8 cellular contexts compared by ENCODE assay signal in the genomic region with DNA sequence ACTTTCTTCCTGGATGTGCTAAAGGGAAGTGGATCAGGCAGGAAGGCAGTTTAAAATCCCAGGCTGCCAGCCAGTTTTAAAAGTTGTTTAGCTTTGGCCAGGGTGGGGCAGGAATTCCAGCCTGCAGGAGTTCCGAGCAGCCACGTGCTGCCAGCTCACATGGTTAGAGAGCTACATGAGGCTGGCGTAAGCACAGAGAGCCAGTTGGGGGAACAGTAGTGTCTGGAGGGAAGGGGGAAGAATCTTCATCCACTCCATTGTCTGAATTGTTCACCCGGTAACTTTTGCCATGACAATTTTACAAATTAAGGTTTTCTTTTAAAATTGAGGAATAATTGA. TPM values are rescaled to one million over a fixed set of nuclear protein-coding genes. Genes with fewer than 3 reads are reported as not detected.
DNase-seq lines count a peak whose midpoint lies in the region; ATAC-seq and FAIRE-seq lines count a peak whose summit lies in the region.

No MANE protein-coding gene starts in this region.

- 4% methylated on average over 3 of the region's 4 CpGs for WGBS in mesenchymal stem cell

- H3K4me2 ChIP-seq in mesenchymal stem cell (ENCODE audit: low read length, poor library complexity, severe bottlenecking), result no peak overlapping the region

- H3K4ac ChIP-seq in mesenchymal stem cell (ENCODE audit: low read depth in 1 of 2, low read length in 2 of 2), result peak overlapping the region; percentile 97 to 98

- no peaks in the 10 kb centered on the region for H3K79me1 ChIP-seq in mesenchymal stem cell (replicated peaks; ENCODE audit: low read length, poor library complexity, severe bottlenecking)

- peak overlapping the region; percentile 86 for H4K8ac ChIP-seq in mesenchymal stem cell (ENCODE audit: low read length)

- no peak for FAIRE-seq in urothelium cell line (lab: Jason Lieb, UNC)

- H3K9me3 ChIP-seq in mesenchymal stem cell (ENCODE audit: control insufficient read depth, low read length), result no peaks in the 10 kb centered on the region

- peak overlapping the region; percentile 87 for H2AK5ac ChIP-seq in mesenchymal stem cell (ENCODE audit: low read length, severe bottlenecking)

- H2AFZ ChIP-seq in mesenchymal stem cell (ENCODE audit: low read depth, low read length), result no peak overlapping the region

- DNase-seq in DMS53 treated with DMSO at 0.1 percent for 48 hours (lab: John Stamatoyannopoulos, UW; ENCODE audit: unreplicated experiment) (peak; percentile 71), NCI-H774 (lab: John Stamatoyannopoulos, UW) (peak; percentile 44), dermis blood vessel endothelial cell (peak; percentile 93), mesenchymal stem cell (peak; percentile 91), urothelium cell line (ENCODE audit: low spot score) (peak; percentile 74), CD1c-positive myeloid dendritic cell (ENCODE audit: extremely low spot score) (no peak)

- H3K23ac ChIP-seq in mesenchymal stem cell (ENCODE audit: low read length in 2 of 2), result peak overlapping the region in 1 of 2 experiments; percentile 40

- H3K27ac ChIP-seq in mesenchymal stem cell (ENCODE audit: low read length, poor library complexity, severe bottlenecking), result peak overlapping the region; percentile 82

- H2BK15ac ChIP-seq in mesenchymal stem cell (ENCODE audit: low read depth, poor library complexity, severe bottlenecking), result no peak overlapping the region

- H3K9ac ChIP-seq in mesenchymal stem cell (ENCODE audit: low read length), result peak overlapping the region; percentile 90

- H2BK120ac ChIP-seq in mesenchymal stem cell (ENCODE audit: low read depth, low read length), result peak overlapping the region; percentile 91

- peak overlapping the region in 1 of 2 experiments; percentile 49 for H3K4me3 ChIP-seq in mesenchymal stem cell (ENCODE audit: insufficient read depth in 1 of 2, low read depth in 1 of 2, low read length in 2 of 2)

- no peak overlapping the region for H2BK5ac ChIP-seq in mesenchymal stem cell (ENCODE audit: low read depth, low read length, poor library complexity, severe bottlenecking)

- peak overlapping the region; percentile 88 to 91 for H3K18ac ChIP-seq in mesenchymal stem cell (ENCODE audit: low read depth in 1 of 2, low read length in 2 of 2)

- H4K91ac ChIP-seq in mesenchymal stem cell (ENCODE audit: low read length), result peak overlapping the region; percentile 99

- no peak overlapping the region for H3K14ac ChIP-seq in mesenchymal stem cell (ENCODE audit: low read length in 2 of 2)

- no peaks in the 10 kb centered on the region for H3K27me3 ChIP-seq in mesenchymal stem cell (ENCODE audit: control insufficient read depth in 1 of 2, insufficient read depth in 1 of 2, low read length in 2 of 2)

- H3K36me3 ChIP-seq in mesenchymal stem cell (ENCODE audit: control insufficient read depth in 1 of 2, insufficient read depth in 2 of 2, low read depth in 1 of 2, low read length in 2 of 2), result peaks cover 26 to 32% of the 10 kb centered on the region in 2 experiments

- ATAC-seq in HG02884 (IDR thresholded peaks at IDR 0.05; ENCODE audit: unreplicated experiment) (no peak), HG02759 (IDR thresholded peaks at IDR 0.05; ENCODE audit: unreplicated experiment) (no peak)

- peak overlapping the region; percentile 67 to 98 for H2BK12ac ChIP-seq in mesenchymal stem cell (ENCODE audit: low read length in 2 of 2)

- H3K4me1 ChIP-seq in mesenchymal stem cell (ENCODE audit: control insufficient read depth, insufficient read depth, low read depth, low read length), result peaks cover 27% of the 10 kb centered on the region

RNA-seq across cellular contexts. Expression of gene CDC25B, which starts 12.0 kb away (rescaled TPM):
- total RNA-seq in dermis blood vessel endothelial cell, result 28.8 and 91.1 TPM in 2 replicates
- 97.9 TPM for polyA plus RNA-seq in mesenchymal stem cell (2013, experiment 1 of 2)
- polyA plus RNA-seq in mesenchymal stem cell (2013, experiment 2 of 2), result 95.2 TPM

RNA-seq across cellular contexts. Expression of gene AP5S1, which starts 12.2 kb away (rescaled TPM):
- 22.3 and 31.6 TPM in 2 replicates for total RNA-seq in dermis blood vessel endothelial cell
- 9.4 TPM for polyA plus RNA-seq in mesenchymal stem cell (2013, experiment 1 of 2)
- polyA plus RNA-seq in mesenchymal stem cell (2013, experiment 2 of 2), result 9.5 TPM

RNA-seq across cellular contexts. Expression of gene CENPB, which starts 21.6 kb away (rescaled TPM):
- total RNA-seq in dermis blood vessel endothelial cell, result 115 and 124 TPM in 2 replicates
- 38.0 TPM for polyA plus RNA-seq in mesenchymal stem cell (2013, experiment 1 of 2)
- polyA plus RNA-seq in mesenchymal stem cell (2013, experiment 2 of 2), result 38.0 TPM

RNA-seq across cellular contexts. Expression of gene SPEF1, which starts 26.9 kb away (rescaled TPM):
- 0.05 TPM in 1 of 2 replicates, not detected in the other for total RNA-seq in dermis blood vessel endothelial cell
- polyA plus RNA-seq in mesenchymal stem cell (2013, experiment 1 of 2), result 0.07 TPM
- polyA plus RNA-seq in mesenchymal stem cell (2013, experiment 2 of 2), result 0.07 TPM

RNA-seq across cellular contexts. Expression of gene MAVS, which starts 38.5 kb away (rescaled TPM):
- 21.4 and 35.7 TPM in 2 replicates for total RNA-seq in dermis blood vessel endothelial cell
- polyA plus RNA-seq in mesenchymal stem cell (2013, experiment 1 of 2), result 22.4 TPM
- 21.0 TPM for polyA plus RNA-seq in mesenchymal stem cell (2013, experiment 2 of 2)
